ENCODE assay signal across 18 cellular contexts in the genomic region with DNA sequence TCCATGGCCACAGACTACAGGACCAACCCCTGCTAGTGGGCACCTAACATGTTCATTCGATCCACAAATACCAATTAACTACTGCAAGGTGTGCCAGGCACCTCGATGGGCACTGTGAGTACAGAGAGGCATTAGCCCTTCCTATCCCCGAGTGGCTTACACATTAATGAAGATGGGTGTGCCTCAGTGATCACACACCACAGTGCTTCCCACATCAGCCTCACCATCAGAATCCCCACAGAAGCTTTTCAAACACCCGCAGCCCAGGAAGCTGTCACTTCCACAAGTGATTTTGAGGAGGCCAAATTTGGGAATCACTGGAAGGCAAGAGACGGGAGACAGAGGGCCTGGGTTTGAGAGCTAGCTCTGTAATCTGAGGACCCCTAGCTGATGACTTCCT. TPM values are rescaled to one million over a fixed set of nuclear protein-coding genes. Genes with fewer than 3 reads are reported as not detected.
DNase-seq lines count a peak whose midpoint lies in the region; ATAC-seq, FAIRE-seq and TF ChIP-seq lines count a peak whose summit lies in the region.
"Had no signal": no experiment of that assay in that cellular context is flagged by ENCODE, and none has a peak within 500 bp of the region (broad histone marks: within the 10 kb centered on the region; RNA-seq: fewer than 3 reads in every experiment).

No MANE protein-coding gene starts in this region.

- peaks cover 27 to 31% of the 10 kb centered on the region in 2 donors for H3K4me1 ChIP-seq in small intestine (ENCODE audit: control insufficient read depth in 2 of 2, insufficient read depth in 1 of 2, low read depth in 1 of 2, low read length in 1 of 2)
- H3K4me1 ChIP-seq: neural progenitor cell had no signal

- peak overlapping the region; percentile 41 to 64 for H3K27ac ChIP-seq in small intestine (ENCODE audit: low read depth in 1 of 2, low read length in 1 of 2)
- H3K27ac ChIP-seq: neural progenitor cell had no signal

- no peak overlapping the region for H3K4me3 Mint-ChIP-seq in activated CD4-positive, alpha-beta T cell treated with anti-CD3 and anti-CD28 coated beads, Interleukin-2, amount 10 ng/mL, durations not matched to agents 24 days and 14 days
- H3K4me3 Mint-ChIP-seq in T-helper 17 cell = no peak overlapping the region
- H3K4me3 Mint-ChIP-seq: neural progenitor cell had no signal

- peak overlapping the region; percentile 54 for H3K27ac Mint-ChIP-seq in activated CD4-positive, alpha-beta T cell treated with anti-CD3 and anti-CD28 coated beads, Interleukin-2, amount 10 ng/mL, durations not matched to agents 24 days and 14 days
- H3K27ac Mint-ChIP-seq in T-helper 17 cell = peak overlapping the region; percentile 90
- H3K27ac Mint-ChIP-seq: neural progenitor cell had no signal

- H3K4me3 ChIP-seq in epithelial cell of proximal tubule (ENCODE audit: low read depth, low read length) = no peak overlapping the region
- H3K4me3 ChIP-seq in small intestine (ENCODE audit: low read depth in 1 of 2, low read length in 2 of 2) = no peak overlapping the region
- H3K4me3 ChIP-seq: neural progenitor cell, right atrium auricular region had no signal

- H3K27me3 Mint-ChIP-seq in activated CD4-positive, alpha-beta T cell treated with anti-CD3 and anti-CD28 coated beads, Interleukin-2, amount 10 ng/mL, durations not matched to agents 24 days and 14 days = no peaks in the 10 kb centered on the region
- no peaks in the 10 kb centered on the region for H3K27me3 Mint-ChIP-seq in T-helper 17 cell

- no peak for DNase-seq in activated CD4-positive, alpha-beta T cell treated with anti-CD3 and anti-CD28 coated beads, Interleukin-2, amount 10 ng/mL, durations not matched to agents 24 days and 14 days
- no peak for DNase-seq in activated CD4-positive, alpha-beta T cell treated with anti-CD3 and anti-CD28 coated beads, Interleukin-2, amount 50 U/mL, for 1 hour
- DNase-seq in T-helper 17 cell (no peak), epithelial cell of proximal tubule (ENCODE audit: low read depth) (no peak), small intestine (peak; percentile 76), NCI-H1417 treated with DMSO at 0.1 percent for 48 hours (lab: John Stamatoyannopoulos, UW) (no peak), NCI-H2227 treated with DMSO at 0.1 percent for 48 hours (lab: John Stamatoyannopoulos, UW) (no peak)
- DNase-seq: 8988T, foreskin melanocyte, GF-D8, H7, NCI-H187 treated with DMSO at 0.1 percent for 48 hours, NCI-H526 treated with DMSO at 0.1 percent for 48 hours had no signal

- H3K9me3 ChIP-seq in T-helper 17 cell (ENCODE audit: control insufficient read depth, low read length, poor library complexity, severe bottlenecking) (no peaks in the 10 kb centered on the region), small intestine (ENCODE audit: control insufficient read depth, low read depth) (no peaks in the 10 kb centered on the region)
- H3K9me3 ChIP-seq: right atrium auricular region had no signal

- no peaks in the 10 kb centered on the region for H3K36me3 ChIP-seq in small intestine (ENCODE audit: control insufficient read depth in 2 of 2, insufficient read depth in 2 of 2, low read length in 2 of 2)
- H3K36me3 ChIP-seq: neural progenitor cell, right atrium auricular region had no signal

- no peaks in the 10 kb centered on the region for H3K9me3 Mint-ChIP-seq in activated CD4-positive, alpha-beta T cell treated with anti-CD3 and anti-CD28 coated beads, Interleukin-2, amount 10 ng/mL, durations not matched to agents 24 days and 14 days
- H3K9me3 Mint-ChIP-seq: neural progenitor cell had no signal

- FAIRE-seq in small intestine (lab: Jason Lieb, UNC) = no peak
- FAIRE-seq: endometrium had no signal

- no peaks in the 10 kb centered on the region for H3K27me3 ChIP-seq in small intestine (ENCODE audit: control insufficient read depth in 2 of 2, insufficient read depth in 2 of 2, low read length in 2 of 2)
- H3K27me3 ChIP-seq: neural progenitor cell, right atrium auricular region had no signal

- 40 to 72% (median 50%) methylated on average over 5 of the region's 5 CpGs for WGBS in small intestine, 3 donors

- ATAC-seq in T-helper 17 cell (peak; percentile 2), HG02571 (IDR thresholded peaks at IDR 0.05; ENCODE audit: unreplicated experiment) (no peak)
- ATAC-seq: Panc1 had no signal

- peak; percentile 1 for TF ChIP-seq CTCF in epithelial cell of proximal tubule (conservative IDR thresholded peaks at IDR 0.05; ENCODE audit: low read depth, low read length)

- intact Hi-C loops in activated CD4-positive, alpha-beta T cell treated with anti-CD3 and anti-CD28 coated beads, Interleukin-2, amount 10 ng/mL, durations not matched to agents 24 days and 14 days (cut with micrococcal nuclease) = no loop called here

- H3K36me3 Mint-ChIP-seq in activated CD4-positive, alpha-beta T cell treated with anti-CD3 and anti-CD28 coated beads, Interleukin-2, amount 10 ng/mL, durations not matched to agents 24 days and 14 days (ENCODE audit: low read depth) = peaks cover 20% of the 10 kb centered on the region
- H3K36me3 Mint-ChIP-seq in T-helper 17 cell (ENCODE audit: low read depth) = peaks cover 1% of the 10 kb centered on the region

- H3K4me1 Mint-ChIP-seq in activated CD4-positive, alpha-beta T cell treated with anti-CD3 and anti-CD28 coated beads, Interleukin-2, amount 10 ng/mL, durations not matched to agents 24 days and 14 days = peaks cover 74% of the 10 kb centered on the region
- H3K4me1 Mint-ChIP-seq in T-helper 17 cell = peaks cover 51% of the 10 kb centered on the region

RNA-seq across cellular contexts. Expression of gene EZR, which starts 23.7 kb away (rescaled TPM):
- total RNA-seq in activated CD4-positive, alpha-beta T cell treated with anti-CD3 and anti-CD28 coated beads, Interleukin-2, amount 10 ng/mL, durations not matched to agents 24 days and 14 days = 204 and 215 TPM in 2 replicates
- total RNA-seq in T-helper 17 cell = 100 to 1,000 TPM; 341 to 361 TPM
- 264 and 309 TPM in 2 replicates for total RNA-seq in epithelial cell of proximal tubule
- polyA plus RNA-seq in small intestine = 100 to 1,000 TPM; 172 to 755 (median 598) TPM
